Comparison of ENCODE assay signal across 1 cellular context in the genomic region with DNA sequence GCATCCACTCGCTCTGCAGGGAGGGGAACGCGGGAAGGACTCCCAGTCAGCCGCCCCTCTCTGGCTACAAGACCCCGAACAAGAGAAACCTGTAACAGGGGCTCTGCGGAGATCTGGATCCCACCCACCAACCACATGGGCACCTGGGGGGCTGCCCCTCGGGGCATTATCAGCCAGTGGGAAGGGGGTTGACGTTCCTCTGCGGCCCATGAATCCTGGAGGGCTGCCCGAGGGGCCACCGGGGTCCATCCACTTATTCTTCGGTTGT.
TF ChIP-seq lines count a peak whose summit lies in the region.

No MANE protein-coding gene starts in this region.

TF ChIP-seq in HEK293, 187 proteins besides CTCF, POLR2A, EP300 and RAD21 (continued from another document):
- TF ChIP-seq SP3 (tag by site-specific recombination; IDR thresholded peaks at IDR 0.05): 0 out of 2 replicates have a peak, but pooled peaks have one; percentile 10
